2 cellular contexts compared by ENCODE assay signal in genomic region chr5:1333986-1334385, GRCh38.
TF ChIP-seq lines count a peak whose summit lies in the region.

No MANE protein-coding gene starts in this region.

TF ChIP-seq in IMR-90, 13 proteins besides CTCF, POLR2A, EP300 and RAD21:
- TF ChIP-seq RFX5 (IDR thresholded peaks at IDR 0.05; ENCODE audit: low read depth, low read length): no peak
TF ChIP-seq in IMR-90: peak in this region for 0.

TF ChIP-seq in K562, 482 proteins besides CTCF, POLR2A, EP300 and RAD21:
- TF ChIP-seq RBFOX2 (IDR thresholded peaks at IDR 0.05; ENCODE audit: low read depth, low read length) (peak; percentile 45; the same call in 1 of the 2 replicates), MXI1 (IDR thresholded peaks at IDR 0.05; ENCODE audit: low read depth, low read length) (no peak), POLR2G (IDR thresholded peaks at IDR 0.05; ENCODE audit: low read depth, low read length) (0 out of 2 replicates have a peak, but pooled peaks have one; percentile 46), ETS2 (tag; IDR thresholded peaks at IDR 0.05; ENCODE audit: borderline replicate concordance, poor library complexity, severe bottlenecking) (no peak)
